In the genomic region with DNA sequence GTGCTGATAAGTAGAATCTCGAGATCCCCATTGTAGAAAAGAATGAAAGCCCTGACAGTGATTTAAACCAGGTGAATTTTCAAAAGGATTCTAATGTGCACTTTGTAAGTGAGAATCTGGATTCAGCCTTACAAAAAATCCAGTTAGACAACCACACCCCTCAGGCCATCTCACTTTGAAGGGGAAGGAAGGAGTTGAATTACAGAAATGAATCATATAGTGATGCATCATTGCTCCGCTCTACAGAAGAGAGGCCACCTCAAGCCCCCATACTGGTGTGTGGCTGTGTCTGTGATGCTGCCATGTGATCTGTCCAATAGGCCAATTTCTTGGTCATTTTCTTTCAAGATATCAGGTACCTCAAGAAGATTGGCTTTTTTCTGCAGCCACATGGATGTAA, we compare ENCODE assay signal across 11 cellular contexts.
DNase-seq lines count a peak whose midpoint lies in the region; ATAC-seq and TF ChIP-seq lines count a peak whose summit lies in the region.
"Had no signal": no experiment of that assay in that cellular context is flagged by ENCODE, and none has a peak within 500 bp of the region (broad histone marks: within the 10 kb centered on the region; RNA-seq: fewer than 3 reads in every experiment).

No MANE protein-coding gene starts in this region.

- peak; percentile 96 for DNase-seq in ELR (ENCODE audit: low read depth)
- peak; percentile 92 for DNase-seq in RPMI7951 (ENCODE audit: low read depth)
- peak; percentile 60 for DNase-seq in fibroblast of the aortic adventitia (ENCODE audit: low read depth)
- no peak for DNase-seq in DMS 273 treated with DMSO at 0.1 percent for 48 hours (lab: John Stamatoyannopoulos, UW)
- DNase-seq in T-helper 9 cell = no peak
- no peak for DNase-seq in activated effector memory CD4-positive, alpha-beta T cell treated with Interleukin-2 at 50 U/mL for 16 hours
- DNase-seq: DMS153; stimulated activated CD4-positive, alpha-beta T cell treated with anti-CD3 and anti-CD28 coated beads, Interleukin-2, amount 100 ng/mL, for 48 hours had no signal

- H3K4me3 ChIP-seq in fibroblast of the aortic adventitia (ENCODE audit: low read depth, low read length) = no peak overlapping the region
- no peak overlapping the region for H3K4me3 ChIP-seq in gastroesophageal sphincter

- 62 to 80% methylated on average over 1 to 2 of the region's 2 CpGs for WGBS in gastroesophageal sphincter (ENCODE audit: low coverage in 1 of 2), 2 donors

- no peaks in the 10 kb centered on the region for H3K9me3 ChIP-seq in gastroesophageal sphincter

- H3K27me3 ChIP-seq in gastroesophageal sphincter = no peaks in the 10 kb centered on the region

- ATAC-seq in HG02610 (IDR thresholded peaks at IDR 0.05; ENCODE audit: unreplicated experiment) = peak; percentile 76
- ATAC-seq in gastroesophageal sphincter = no peak

- TF ChIP-seq CTCF in fibroblast of the aortic adventitia (IDR thresholded peaks at IDR 0.05; ENCODE audit: insufficient read depth, low read length) (no peak), gastroesophageal sphincter (IDR thresholded peaks at IDR 0.05) (no peak)

- TF ChIP-seq EP300 in gastroesophageal sphincter (IDR thresholded peaks at IDR 0.05) = no peak

- H3K27ac ChIP-seq in gastroesophageal sphincter = no peak overlapping the region
- H3K27ac ChIP-seq: HL-60 had no signal

- H3K36me3 ChIP-seq in gastroesophageal sphincter = no peaks in the 10 kb centered on the region

- no peaks in the 10 kb centered on the region for H3K4me1 ChIP-seq in gastroesophageal sphincter

- no peak for TF ChIP-seq POLR2A in gastroesophageal sphincter (IDR thresholded peaks at IDR 0.05)

Comparison
In these comparisons a context has a peak if more than half of its experiments do, and no peak if none do; other contexts are left out.
1. DNase-seq: peak in ELR (single experiment), RPMI7951 (single experiment) and fibroblast of the aortic adventitia (single experiment); none in DMS 273 treated with DMSO at 0.1 percent for 48 hours (single experiment), T-helper 9 cell (single experiment) and activated effector memory CD4-positive, alpha-beta T cell treated with Interleukin-2 at 50 U/mL for 16 hours (single experiment).